Comparison of ENCODE assay signal across 1 cellular context in genomic region chr14:21071225-21072041, GRCh38.
TF ChIP-seq lines count a peak whose summit lies in the region.

No MANE protein-coding gene starts in this region.

TF ChIP-seq in SK-N-SH, 30 proteins besides CTCF, POLR2A, EP300 and RAD21 (continued from another document):
- TF ChIP-seq CHD2 (IDR thresholded peaks at IDR 0.05; ENCODE audit: low read length, partially characterized antibody) (peak; percentile 73), MAX (IDR thresholded peaks at IDR 0.05; ENCODE audit: low read depth) (peak; percentile 62), POLR2AphosphoS5 (IDR thresholded peaks at IDR 0.05; ENCODE audit: low read depth, low read length) (peak; percentile 47; the same call in 1 of the 2 replicates), REST (IDR thresholded peaks at IDR 0.05; ENCODE audit: low read depth, low read length) (0 out of 2 replicates have a peak, but pooled peaks have one; percentile 44), TEAD4 (IDR thresholded peaks at IDR 0.05; ENCODE audit: borderline replicate concordance, insufficient read depth) (no peak)
